Comparison of ENCODE assay signal across 2 cellular contexts in the genomic region with DNA sequence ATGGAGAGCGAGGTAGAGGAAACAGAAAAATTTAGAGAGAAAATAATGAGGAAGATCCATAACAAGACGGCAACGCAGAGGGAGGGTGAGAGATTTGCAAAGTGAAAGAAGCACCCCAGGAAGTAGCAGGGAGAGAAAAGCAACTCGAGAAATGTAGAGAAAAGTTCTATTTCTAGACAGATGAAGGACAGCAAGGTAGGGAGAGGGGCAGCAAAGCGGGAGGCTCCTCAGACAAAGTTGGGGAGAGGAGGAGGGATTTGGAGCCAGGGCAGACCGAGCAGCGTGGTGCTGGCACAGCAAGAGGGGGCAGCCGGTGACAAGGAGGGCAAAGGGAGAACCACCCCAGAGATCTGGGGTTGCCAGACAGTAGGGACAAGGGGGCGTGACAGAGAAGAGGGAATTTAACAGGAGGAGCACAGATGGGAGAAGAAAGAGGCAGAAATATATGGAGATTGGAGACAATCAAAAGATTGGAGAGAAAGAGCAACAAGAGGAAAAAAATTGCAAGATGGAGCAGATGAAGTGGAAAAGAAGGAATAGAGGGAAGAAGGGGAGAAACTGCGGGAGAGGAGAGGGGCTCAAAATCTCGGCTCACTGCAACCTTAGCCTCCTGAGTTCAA.
TF ChIP-seq lines count a peak whose summit lies in the region.

No MANE protein-coding gene starts in this region.

TF ChIP-seq in HCT116, 20 proteins besides CTCF, POLR2A, EP300 and RAD21 (continued from another document):
- TF ChIP-seq MAX (IDR thresholded peaks at IDR 0.05) (no peak), YY1 (IDR thresholded peaks at IDR 0.05; ENCODE audit: extremely low read depth, insufficient replicate concordance, low read depth, low read length) (no peak), SIN3A (IDR thresholded peaks at IDR 0.05; ENCODE audit: low read depth) (no peak), ZFX (IDR thresholded peaks at IDR 0.05) (no peak), ELF1 (IDR thresholded peaks at IDR 0.05; ENCODE audit: borderline replicate concordance, low read depth) (no peak), EZH2 (IDR thresholded peaks at IDR 0.05) (no peak)
TF ChIP-seq in HCT116: peak in this region for 0.

TF ChIP-seq in neural cell, 6 proteins besides CTCF, POLR2A, EP300 and RAD21 (continued from another document):
- no peak for TF ChIP-seq REST (IDR thresholded peaks at IDR 0.05; ENCODE audit: borderline replicate concordance)
- no peak for TF ChIP-seq EZH2 (IDR thresholded peaks at IDR 0.05; ENCODE audit: borderline replicate concordance, insufficient read depth, low read length, poor library complexity, severe bottlenecking)
- TF ChIP-seq MXI1 (conservative IDR thresholded peaks at IDR 0.05; ENCODE audit: poor library complexity, severe bottlenecking): no peak
